Comparison of ENCODE assay signal across 37 cellular contexts in genomic region chr1:46512792-46513190, GRCh38. TPM values are rescaled to one million over a fixed set of nuclear protein-coding genes. Genes with fewer than 3 reads are reported as not detected.
"Had no signal": no experiment of that assay in that cellular context is flagged by ENCODE, and none has a peak within 500 bp of the region (broad histone marks: within the 10 kb centered on the region; RNA-seq: fewer than 3 reads in every experiment).

No MANE protein-coding gene starts in this region.

- H3K27ac Mint-ChIP-seq: nephron; progenitor cell of endocrine pancreas; stimulated activated effector memory CD8-positive, alpha-beta T cell treated with anti-CD3 and anti-CD28 coated beads, Interleukin-12 subunit alpha, Interleukin-12 subunit beta, amount 100 ng/mL, for 72 hours; stimulated activated naive CD8-positive, alpha-beta T cell treated with anti-CD3 and anti-CD28 coated beads, Interleukin-15, Interleukin-2, amounts not matched to agents 100 ng/mL and 50 ng/mL, for 24 hours had no signal

- FAIRE-seq: urothelium cell line had no signal

- H2AFZ ChIP-seq: hepatocyte, parathyroid adenoma had no signal

- H3K4me1 ChIP-seq: lower lobe of right lung, right atrium auricular region, right lobe of liver, upper lobe of right lung had no signal

- H3K9ac ChIP-seq: parathyroid adenoma had no signal

- H3K27me3 ChIP-seq: hepatocyte, right atrium auricular region, right lobe of liver, upper lobe of right lung had no signal

- H3K36me3 ChIP-seq: left lung, lower lobe of right lung, right atrium auricular region, right lobe of liver, suprapubic skin, thoracic aorta, tibial artery, upper lobe of right lung had no signal

- H3K27ac ChIP-seq: hepatocyte, left lung, lower lobe of right lung, parathyroid adenoma, right atrium auricular region, right lobe of liver, suprapubic skin, thoracic aorta, tibial artery, upper lobe of right lung had no signal

- H3K4me3 Mint-ChIP-seq: naive thymus-derived CD8-positive, alpha-beta T cell; nephron; neural crest cell; stimulated activated effector memory CD8-positive, alpha-beta T cell treated with anti-CD3 and anti-CD28 coated beads, Interleukin-12 subunit alpha, Interleukin-12 subunit beta, amount 100 ng/mL, for 72 hours; stimulated activated naive CD8-positive, alpha-beta T cell treated with anti-CD3 and anti-CD28 coated beads, Interleukin-15, Interleukin-2, amounts not matched to agents 100 ng/mL and 50 ng/mL, for 24 hours had no signal

- DNase-seq: islet precursor cell; kidney glomerular epithelial cell; left colon; lower lobe of right lung; mammary epithelial cell; mesenchymal stem cell; naive thymus-derived CD8-positive, alpha-beta T cell; nucleus accumbens; stimulated activated CD4-positive, alpha-beta T cell treated with anti-CD3 and anti-CD28 coated beads, Interleukin-12 subunit alpha, Interleukin-12 subunit beta, amount 100 ng/mL, for 4 hours; stimulated activated CD4-positive, alpha-beta T cell treated with anti-CD3 and anti-CD28 coated beads, Interleukin-15, amount 100 ng/mL, for 24 hours; stimulated activated CD4-positive, alpha-beta T cell treated with anti-CD3 and anti-CD28 coated beads, Interleukin-2, amount 100 ng/mL, for 24 hours; stimulated activated CD4-positive, alpha-beta T cell treated with anti-CD3 and anti-CD28 coated beads, Interleukin-4, amount 100 ng/mL, for 1 hour; stimulated activated naive CD4-positive, alpha-beta T cell; tibial artery; trophoblast cell; upper lobe of right lung had no signal

- H3K79me2 ChIP-seq: hepatocyte, parathyroid adenoma had no signal

- H3K4me3 ChIP-seq: hepatocyte, left lung, lower lobe of right lung, right atrium auricular region, right lobe of liver, smooth muscle cell, suprapubic skin, thoracic aorta, tibial artery, upper lobe of right lung had no signal

- H3K9me3 Mint-ChIP-seq: naive thymus-derived CD8-positive, alpha-beta T cell; nephron; neural crest cell; stimulated activated effector memory CD8-positive, alpha-beta T cell treated with anti-CD3 and anti-CD28 coated beads, Interleukin-12 subunit alpha, Interleukin-12 subunit beta, amount 100 ng/mL, for 72 hours; stimulated activated naive CD8-positive, alpha-beta T cell treated with anti-CD3 and anti-CD28 coated beads, Interleukin-15, Interleukin-2, amounts not matched to agents 100 ng/mL and 50 ng/mL, for 24 hours had no signal

- H3K4me2 ChIP-seq: hepatocyte, smooth muscle cell had no signal

- H3K9me3 ChIP-seq: left lung, lower lobe of right lung, right atrium auricular region, right lobe of liver, suprapubic skin, thoracic aorta, tibial artery, upper lobe of right lung had no signal

- H3K36me3 Mint-ChIP-seq: naive thymus-derived CD8-positive, alpha-beta T cell; stimulated activated effector memory CD8-positive, alpha-beta T cell treated with anti-CD3 and anti-CD28 coated beads, Interleukin-12 subunit alpha, Interleukin-12 subunit beta, amount 100 ng/mL, for 72 hours had no signal

- H3K4me1 Mint-ChIP-seq: neural crest cell had no signal

RNA-seq across cellular contexts. Expression of gene DMBX1, which starts 23.2 kb away (rescaled TPM):
- total RNA-seq: hepatocyte; left colon; left lung; liver; lower lobe of right lung; mammary epithelial cell; mucosa of gallbladder; naive thymus-derived CD8-positive, alpha-beta T cell; neural crest cell; osteocyte; progenitor cell of endocrine pancreas; pulmonary artery endothelial cell; renal cortical epithelial cell; right atrium auricular region; right lobe of liver; skeletal muscle tissue; smooth muscle cell; subcutaneous adipose tissue; thoracic aorta; upper lobe of right lung had no signal
- polyA plus RNA-seq: hepatocyte; liver; mammary epithelial cell; naive thymus-derived CD8-positive, alpha-beta T cell; smooth muscle cell had no signal

RNA-seq across cellular contexts. Expression of gene KNCN, which starts 38.7 kb away (rescaled TPM):
- total RNA-seq: hepatocyte; left colon; left lung; liver; lower lobe of right lung; mammary epithelial cell; mucosa of gallbladder; naive thymus-derived CD8-positive, alpha-beta T cell; neural crest cell; osteocyte; progenitor cell of endocrine pancreas; pulmonary artery endothelial cell; renal cortical epithelial cell; right atrium auricular region; right lobe of liver; skeletal muscle tissue; smooth muscle cell; subcutaneous adipose tissue; suprapubic skin; thoracic aorta; upper lobe of right lung had no signal
- polyA plus RNA-seq: hepatocyte; liver; mammary epithelial cell; naive thymus-derived CD8-positive, alpha-beta T cell; smooth muscle cell had no signal
